16 cellular contexts compared by ENCODE assay signal in the genomic region with DNA sequence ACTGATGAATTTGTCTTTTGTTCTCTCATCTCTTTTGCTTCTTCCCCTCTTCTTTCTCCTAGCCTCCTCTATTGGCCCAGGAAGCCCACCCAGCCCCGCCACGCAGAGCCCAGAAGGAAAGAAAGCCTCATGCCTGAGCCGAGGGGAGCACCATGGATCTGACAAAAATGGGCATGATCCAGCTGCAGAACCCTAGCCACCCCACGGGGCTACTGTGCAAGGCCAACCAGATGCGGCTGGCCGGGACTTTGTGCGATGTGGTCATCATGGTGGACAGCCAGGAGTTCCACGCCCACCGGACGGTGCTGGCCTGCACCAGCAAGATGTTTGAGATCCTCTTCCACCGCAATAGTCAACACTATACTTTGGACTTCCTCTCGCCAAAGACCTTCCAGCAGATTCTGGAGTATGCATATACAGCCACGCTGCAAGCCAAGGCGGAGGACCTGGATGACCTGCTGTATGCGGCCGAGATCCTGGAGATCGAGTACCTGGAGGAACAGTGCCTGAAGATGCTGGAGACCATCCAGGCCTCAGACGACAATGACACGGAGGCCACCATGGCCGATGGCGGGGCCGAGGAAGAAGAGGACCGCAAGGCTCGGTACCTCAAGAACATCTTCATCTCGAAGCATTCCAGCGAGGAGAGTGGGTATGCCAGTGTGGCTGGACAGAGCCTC. TPM values are rescaled to one million over a fixed set of nuclear protein-coding genes. Genes with fewer than 3 reads are reported as not detected.
DNase-seq lines count a peak whose midpoint lies in the region; ATAC-seq and TF ChIP-seq lines count a peak whose summit lies in the region.
"Had no signal": no experiment of that assay in that cellular context is flagged by ENCODE, and none has a peak within 500 bp of the region (broad histone marks: within the 10 kb centered on the region; RNA-seq: fewer than 3 reads in every experiment).

No MANE protein-coding gene starts in this region.

- TF ChIP-seq CTCF in C4-2B (conservative IDR thresholded peaks at IDR 0.05) = no peak
- TF ChIP-seq CTCF in ascending aorta (IDR thresholded peaks at IDR 0.05) = no peak
- TF ChIP-seq CTCF in hepatocyte (IDR thresholded peaks at IDR 0.05; ENCODE audit: poor library complexity) = no peak

- H3K9me2 ChIP-seq in hepatocyte (replicated peaks; ENCODE audit: insufficient read depth) = no peaks in the 10 kb centered on the region

- peak overlapping the region; percentile 25 for H3K4me2 ChIP-seq in hepatocyte

- peaks cover 0 to 14% (median 10%) of the 10 kb centered on the region in 7 donors for H3K4me1 Mint-ChIP-seq in naive thymus-derived CD4-positive, alpha-beta T cell

- H3K27me3 ChIP-seq in ascending aorta = no peaks in the 10 kb centered on the region
- H3K27me3 ChIP-seq in hepatocyte = peaks cover 8% of the 10 kb centered on the region
- H3K27me3 ChIP-seq in skeletal muscle tissue (ENCODE audit: control insufficient read depth in 3 of 3, insufficient read depth in 3 of 3, low read length in 3 of 3) = no peaks in the 10 kb centered on the region
- H3K27me3 ChIP-seq in naive thymus-derived CD4-positive, alpha-beta T cell (ENCODE audit: control insufficient read depth in 2 of 2, insufficient read depth in 2 of 2, low read length in 2 of 2) = no peaks in the 10 kb centered on the region

- WGBS in hepatocyte (ENCODE audit: low lambda C conversion rate, missing lambda C conversion rate) = 96% methylated on average over 26 of the region's 26 CpGs

- peaks cover 48% of the 10 kb centered on the region for H4K20me1 ChIP-seq in hepatocyte (ENCODE audit: insufficient read depth, poor library complexity, severe bottlenecking)

- intact Hi-C loops in ascending aorta (cut with DNase I) = no loop called here
- intact Hi-C loops in naive thymus-derived CD4-positive, alpha-beta T cell (cut with micrococcal nuclease) = no loop called here

- POLR2A ChIA-PET in naive thymus-derived CD4-positive, alpha-beta T cell (lab: Charles Lee) = no interaction called here

- H3K4me3 ChIP-seq in ascending aorta (peak overlapping the region; percentile 87 to 99), hepatocyte (no peak overlapping the region), skeletal muscle tissue (ENCODE audit: low read length in 3 of 3) (peak overlapping the region; percentile 31 to 67 (median 42))
- H3K4me3 ChIP-seq in naive thymus-derived CD4-positive, alpha-beta T cell (ENCODE audit: low read length) = no peak overlapping the region

- H3K9ac ChIP-seq in skeletal muscle tissue (ENCODE audit: low read depth in 1 of 3, low read length in 3 of 3) = peak overlapping the region; percentile 40 to 81 (median 47)

- H3K4me1 ChIP-seq in ascending aorta (peaks cover 11 to 22% of the 10 kb centered on the region in 2 donors), hepatocyte (ENCODE audit: insufficient read depth) (peaks cover 12% of the 10 kb centered on the region), skeletal muscle tissue (ENCODE audit: control insufficient read depth in 3 of 3, insufficient read depth in 3 of 3, low read length in 3 of 3) (peaks cover 74 to 82% (median 75%) of the 10 kb centered on the region in 3 donors)
- H3K4me1 ChIP-seq in naive thymus-derived CD4-positive, alpha-beta T cell (ENCODE audit: control insufficient read depth in 2 of 2, insufficient read depth in 2 of 2, low read length in 2 of 2) = peaks cover 0 to 8% of the 10 kb centered on the region in 2 donors

- CTCF ChIA-PET in naive thymus-derived CD4-positive, alpha-beta T cell (lab: Charles Lee) = interaction anchor here (1.1 kb wide), 1 partner anchor 197 kb away, joined by 5 read pairs; no protein-coding TSS in a partner anchor

- H3K36me3 Mint-ChIP-seq in naive thymus-derived CD4-positive, alpha-beta T cell = peaks cover 0 to 3% (median 0%) of the 10 kb centered on the region in 5 donors
- H3K36me3 Mint-ChIP-seq in activated naive CD4-positive, alpha-beta T cell treated with anti-CD3 and anti-CD28 coated beads, Interleukin-2, amount 50 U/mL, for 72 hours = no peaks in the 10 kb centered on the region

- ATAC-seq in naive thymus-derived CD4-positive, alpha-beta T cell = no peak
- no peak for ATAC-seq in activated naive CD4-positive, alpha-beta T cell treated with anti-CD3 and anti-CD28 coated beads, Interleukin-2, amount 50 U/mL, for 72 hours
- ATAC-seq: naive thymus-derived CD8-positive, alpha-beta T cell had no signal

- H3K9me3 ChIP-seq in ascending aorta = no peaks in the 10 kb centered on the region
- no peaks in the 10 kb centered on the region for H3K9me3 ChIP-seq in hepatocyte (ENCODE audit: low read depth)
- H3K9me3 ChIP-seq in skeletal muscle tissue (ENCODE audit: control insufficient read depth in 3 of 3, low read length in 3 of 3) = no peaks in the 10 kb centered on the region
- no peaks in the 10 kb centered on the region for H3K9me3 ChIP-seq in naive thymus-derived CD4-positive, alpha-beta T cell (ENCODE audit: control insufficient read depth in 2 of 3, low read length in 3 of 3)

- H2AFZ ChIP-seq in hepatocyte = no peak overlapping the region

- DNase-seq in ascending aorta (ENCODE audit: low spot score in 2 of 2) (no peak), hepatocyte (ENCODE audit: low spot score) (no peak), EL (no peak), ecto neural progenitor cell (ENCODE audit: low spot score) (no peak)
- no peak for DNase-seq in naive thymus-derived CD4-positive, alpha-beta T cell
- no peak for DNase-seq in activated naive CD4-positive, alpha-beta T cell treated with anti-CD3 and anti-CD28 coated beads, Interleukin-2, amount 50 U/mL, for 72 hours (ENCODE audit: low spot score in 2 of 2)
- DNase-seq: activated CD4-positive, alpha-beta T cell treated with anti-CD3 and anti-CD28 coated beads, Interleukin-2, amount 10 ng/mL, durations not matched to agents 24 days and 14 days; dermis blood vessel endothelial cell; GF-D8; H7; hippocampal formation; naive thymus-derived CD8-positive, alpha-beta T cell; SIG-M5 had no signal

- H3K79me2 ChIP-seq in hepatocyte = peaks cover 82% of the 10 kb centered on the region

- H3K27ac ChIP-seq in C4-2B (peak overlapping the region; percentile 4), ascending aorta (peak overlapping the region; percentile 97 to 98), hepatocyte (no peak overlapping the region), skeletal muscle tissue (ENCODE audit: low read depth, low read length) (peak overlapping the region; percentile 94)
- no peak overlapping the region for H3K27ac ChIP-seq in naive thymus-derived CD4-positive, alpha-beta T cell (ENCODE audit: low read depth, low read length)

- H3K27me3 Mint-ChIP-seq in naive thymus-derived CD4-positive, alpha-beta T cell = peaks cover 0 to 47% (median under 1%) of the 10 kb centered on the region in 5 donors

- H3K27ac Mint-ChIP-seq in naive thymus-derived CD4-positive, alpha-beta T cell = no peak overlapping the region
- H3K27ac Mint-ChIP-seq in activated naive CD4-positive, alpha-beta T cell treated with anti-CD3 and anti-CD28 coated beads, Interleukin-2, amount 50 U/mL, for 72 hours = no peak overlapping the region
- H3K27ac Mint-ChIP-seq: activated CD4-positive, alpha-beta T cell treated with anti-CD3 and anti-CD28 coated beads, Interleukin-2, amount 10 ng/mL, durations not matched to agents 24 days and 14 days had no signal

- H3K36me3 ChIP-seq in ascending aorta = peaks cover 69 to 81% of the 10 kb centered on the region in 2 donors
- H3K36me3 ChIP-seq in hepatocyte (replicated peaks; ENCODE audit: insufficient read depth, low read depth) = no peaks in the 10 kb centered on the region
- peaks cover 29 to 37% (median 32%) of the 10 kb centered on the region in 3 donors for H3K36me3 ChIP-seq in skeletal muscle tissue (ENCODE audit: control insufficient read depth in 3 of 3, insufficient read depth in 3 of 3, low read length in 3 of 3)
- H3K36me3 ChIP-seq in naive thymus-derived CD4-positive, alpha-beta T cell (ENCODE audit: control insufficient read depth in 2 of 3, insufficient read depth in 3 of 3, low read length in 3 of 3) = no peaks in the 10 kb centered on the region

- H3K9me3 Mint-ChIP-seq in naive thymus-derived CD4-positive, alpha-beta T cell = no peaks in the 10 kb centered on the region
- H3K9me3 Mint-ChIP-seq in activated naive CD4-positive, alpha-beta T cell treated with anti-CD3 and anti-CD28 coated beads, Interleukin-2, amount 50 U/mL, for 72 hours = no peaks in the 10 kb centered on the region
- H3K9me3 Mint-ChIP-seq: activated CD4-positive, alpha-beta T cell treated with anti-CD3 and anti-CD28 coated beads, Interleukin-2, amount 10 ng/mL, durations not matched to agents 24 days and 14 days; naive thymus-derived CD8-positive, alpha-beta T cell had no signal

- H3K4me3 Mint-ChIP-seq in naive thymus-derived CD4-positive, alpha-beta T cell = peak overlapping the region in 1 of 10 donors; percentile 5
- H3K4me3 Mint-ChIP-seq: activated CD4-positive, alpha-beta T cell treated with anti-CD3 and anti-CD28 coated beads, Interleukin-2, amount 10 ng/mL, durations not matched to agents 24 days and 14 days had no signal

RNA-seq across cellular contexts. Expression of gene ZBTB16, which starts 3.8 kb away (rescaled TPM):
- total RNA-seq in ascending aorta = 344 TPM
- total RNA-seq in hepatocyte = 21.0 and 30.1 TPM in 2 replicates
- 52.3 and 67.5 TPM in 2 replicates for polyA plus RNA-seq in hepatocyte
- total RNA-seq in skeletal muscle tissue = 6.8 TPM
- 10 to 100 TPM in 2 of 5 experiments, 1 to 10 TPM in 3; 3.0 to 22.1 (median 7.2) TPM for total RNA-seq in naive thymus-derived CD4-positive, alpha-beta T cell
- 10 to 100 TPM in 1 of 2 donors, 1 to 10 TPM in 1; 3.0 to 15.4 TPM for polyA plus RNA-seq in naive thymus-derived CD4-positive, alpha-beta T cell
- total RNA-seq in activated naive CD4-positive, alpha-beta T cell treated with anti-CD3 and anti-CD28 coated beads, Interleukin-2, amount 50 U/mL, for 72 hours = 1 to 10 TPM in 1 of 2 donors, under 1 TPM in 1; 0.99 to 3.1 TPM
- total RNA-seq: H7, NCI-H460 had no signal

Comparison
In these comparisons a context has a peak if more than half of its experiments do, and no peak if none do; other contexts are left out.
1. H3K27ac ChIP-seq: peak in C4-2B (single experiment), ascending aorta (2 of 2) and skeletal muscle tissue (single experiment); none in hepatocyte (single experiment) and naive thymus-derived CD4-positive, alpha-beta T cell (single experiment).
2. H3K4me3 ChIP-seq: peak in ascending aorta (2 of 2) and skeletal muscle tissue (3 of 3); none in hepatocyte (single experiment) and naive thymus-derived CD4-positive, alpha-beta T cell (single experiment).
3. RNA of gene ZBTB16, which starts 3.8 kb away (total RNA-seq): 344 TPM in ascending aorta (single experiment); 21.0 to 30.1 TPM in hepatocyte, 3.0 to 22.1 TPM in naive thymus-derived CD4-positive, alpha-beta T cell, 6.8 TPM in skeletal muscle tissue (single experiment) and 0.99 to 3.1 TPM in activated naive CD4-positive, alpha-beta T cell treated with anti-CD3 and anti-CD28 coated beads, Interleukin-2, amount 50 U/mL, for 72 hours; every median in the first group is over 10 times any median in the second.